Comparison of ENCODE assay signal across 8 cellular contexts in genomic region chr1:202958544-202959275, GRCh38. TPM values are rescaled to one million over a fixed set of nuclear protein-coding genes. Genes with fewer than 3 reads are reported as not detected.
DNase-seq lines count a peak whose midpoint lies in the region; ATAC-seq and TF ChIP-seq lines count a peak whose summit lies in the region.

No MANE protein-coding gene starts in this region.

- peak overlapping the region; percentile 95 for H3K9ac ChIP-seq in SU-DHL-6 (ENCODE audit: low read length)

- no peak for TF ChIP-seq CTCF in SU-DHL-6 (IDR thresholded peaks at IDR 0.05; ENCODE audit: insufficient read depth, low read length, poor library complexity, severe bottlenecking)
- no peak for TF ChIP-seq CTCF in neutrophil (IDR thresholded peaks at IDR 0.05)

- H3K79me2 ChIP-seq in SU-DHL-6 (ENCODE audit: insufficient read depth, low read length), result peaks cover 43% of the 10 kb centered on the region

- no peaks in the 10 kb centered on the region for H3K9me3 ChIP-seq in SU-DHL-6 (ENCODE audit: insufficient read depth, low read length)
- H3K9me3 ChIP-seq in neutrophil, result no peaks in the 10 kb centered on the region

- peak overlapping the region; percentile 70 for H3K4me2 ChIP-seq in SU-DHL-6 (ENCODE audit: low read depth, low read length, poor library complexity, severe bottlenecking)

- no peaks in the 10 kb centered on the region for H3K27me3 ChIP-seq in SU-DHL-6 (ENCODE audit: low read length)
- no peaks in the 10 kb centered on the region for H3K27me3 ChIP-seq in neutrophil

- H2AFZ ChIP-seq in SU-DHL-6 (ENCODE audit: low read depth, low read length, severe bottlenecking), result peak overlapping the region; percentile 82

- H3K4me1 ChIP-seq in neutrophil (ENCODE audit: control insufficient read depth in 1 of 2, insufficient read depth in 1 of 2, low read depth in 1 of 2, low read length in 1 of 2), result peaks cover 47 to 48% of the 10 kb centered on the region in 2 experiments

- intact Hi-C loops in Right ventricle myocardium superior (cut with DNase I) (no loop called here), Right ventricle myocardium inferior (cut with DNase I) (no loop called here)

- H3K9me2 ChIP-seq in SU-DHL-6 (replicated peaks; ENCODE audit: insufficient read depth, low read length), result no peaks in the 10 kb centered on the region

- H3F3A ChIP-seq in SU-DHL-6 (ENCODE audit: insufficient read depth), result peaks cover 14% of the 10 kb centered on the region

- H3K36me3 ChIP-seq in SU-DHL-6 (ENCODE audit: low read length) (no peaks in the 10 kb centered on the region), neutrophil (peaks cover 41% of the 10 kb centered on the region)

- peak overlapping the region; percentile 18; the same call in 1 of the 2 replicates for H3K27ac ChIP-seq in SU-DHL-6 (ENCODE audit: low read depth, low read length)
- peak overlapping the region; percentile 97 for H3K27ac ChIP-seq in epithelial cell of prostate
- peak overlapping the region; percentile 93 for H3K27ac ChIP-seq in neutrophil

- H4K20me1 ChIP-seq in SU-DHL-6 (ENCODE audit: low read depth, low read length), result no peaks in the 10 kb centered on the region

- H3K4me3 ChIP-seq in SU-DHL-6 (ENCODE audit: insufficient read depth, low read length, poor library complexity, severe bottlenecking) (peak overlapping the region; percentile 85), neutrophil (ENCODE audit: low read depth in 1 of 2, low read length in 1 of 2) (peak overlapping the region; percentile 94 to 95)

- DNase-seq in Right ventricle myocardium superior, result no peak
- no peak for DNase-seq in Right ventricle myocardium inferior (ENCODE audit: missing footprints)
- DNase-seq in epithelial cell of prostate (ENCODE audit: low read depth, low spot score), result no peak
- no peak for DNase-seq in NCI-H1417 treated with DMSO at 0.1 percent for 48 hours (lab: John Stamatoyannopoulos, UW)
- no peak for DNase-seq in putamen (ENCODE audit: low spot score)

- ATAC-seq in Right ventricle myocardium superior (ENCODE audit: poor library complexity) (peak; percentile 18), Right ventricle myocardium inferior (no peak), HG03280 (IDR thresholded peaks at IDR 0.05; ENCODE audit: unreplicated experiment) (no peak)

RNA-seq across cellular contexts. Expression of gene ADIPOR1, which starts 0.6 kb away (rescaled TPM):
- 76.6 TPM for total RNA-seq in Right ventricle myocardium superior
- total RNA-seq in Right ventricle myocardium inferior, result 85.8 TPM

RNA-seq across cellular contexts. Expression of gene CYB5R1, which starts 8.3 kb away (rescaled TPM):
- 118 TPM for total RNA-seq in Right ventricle myocardium superior
- 134 TPM for total RNA-seq in Right ventricle myocardium inferior

RNA-seq across cellular contexts. Expression of gene KLHL12, which starts 31.7 kb away (rescaled TPM):
- 19.4 TPM for total RNA-seq in Right ventricle myocardium superior
- total RNA-seq in Right ventricle myocardium inferior, result 19.3 TPM

RNA-seq across cellular contexts. Expression of gene TMEM183A, which starts 48.5 kb away (rescaled TPM):
- total RNA-seq in Right ventricle myocardium superior (21.8 TPM), Right ventricle myocardium inferior (24.0 TPM)

Comparison
In these comparisons a context has a peak if more than half of its experiments do, and no peak if none do; other contexts are left out.
1. H3K27ac ChIP-seq: peak in every context shown above with its lines; median percentile 97 in epithelial cell of prostate; 93 in neutrophil; 18 in SU-DHL-6.